ENCODE assay signal across 10 cellular contexts in the genomic region with DNA sequence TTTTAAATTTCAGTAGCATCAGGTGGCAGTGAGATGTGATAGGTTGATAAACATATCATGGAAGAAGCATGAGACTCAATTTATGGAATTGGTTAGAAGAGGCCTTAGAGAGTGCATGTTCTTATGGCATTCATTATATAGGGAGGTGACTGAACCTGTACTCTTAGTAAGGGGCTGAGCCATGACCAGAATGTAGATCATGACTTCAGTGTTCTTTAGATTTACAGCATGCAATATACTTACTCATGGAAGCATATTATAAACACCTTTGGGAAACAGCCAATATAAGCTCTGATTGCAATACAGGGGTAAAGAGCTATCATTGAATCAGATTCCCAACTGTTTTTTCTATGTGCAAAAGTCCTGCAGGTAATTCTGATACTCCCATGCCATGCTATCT.
"Had no signal": no experiment of that assay in that cellular context is flagged by ENCODE, and none has a peak within 500 bp of the region (broad histone marks: within the 10 kb centered on the region; RNA-seq: fewer than 3 reads in every experiment).

No MANE protein-coding gene starts in this region.

- H3K4me3 ChIP-seq: GM23248, HAP-1 had no signal

- H3K27ac Mint-ChIP-seq: HFFc6, IgD-negative memory B cell had no signal

- DNase-seq: GM23248, GOT3, H7, HFFc6, KG1 had no signal

- ATAC-seq: HCT116, HepG2 had no signal

- H3K4me3 Mint-ChIP-seq: HFFc6, IgD-negative memory B cell had no signal

- H3K27me3 Mint-ChIP-seq: IgD-negative memory B cell had no signal

- H3K4me1 ChIP-seq: HAP-1 had no signal

- H3K9me3 Mint-ChIP-seq: HFFc6, IgD-negative memory B cell had no signal

- H3K9me3 ChIP-seq: HAP-1 had no signal

- H3K27ac ChIP-seq: GM23248, HL-60 had no signal
